In the genomic region with DNA sequence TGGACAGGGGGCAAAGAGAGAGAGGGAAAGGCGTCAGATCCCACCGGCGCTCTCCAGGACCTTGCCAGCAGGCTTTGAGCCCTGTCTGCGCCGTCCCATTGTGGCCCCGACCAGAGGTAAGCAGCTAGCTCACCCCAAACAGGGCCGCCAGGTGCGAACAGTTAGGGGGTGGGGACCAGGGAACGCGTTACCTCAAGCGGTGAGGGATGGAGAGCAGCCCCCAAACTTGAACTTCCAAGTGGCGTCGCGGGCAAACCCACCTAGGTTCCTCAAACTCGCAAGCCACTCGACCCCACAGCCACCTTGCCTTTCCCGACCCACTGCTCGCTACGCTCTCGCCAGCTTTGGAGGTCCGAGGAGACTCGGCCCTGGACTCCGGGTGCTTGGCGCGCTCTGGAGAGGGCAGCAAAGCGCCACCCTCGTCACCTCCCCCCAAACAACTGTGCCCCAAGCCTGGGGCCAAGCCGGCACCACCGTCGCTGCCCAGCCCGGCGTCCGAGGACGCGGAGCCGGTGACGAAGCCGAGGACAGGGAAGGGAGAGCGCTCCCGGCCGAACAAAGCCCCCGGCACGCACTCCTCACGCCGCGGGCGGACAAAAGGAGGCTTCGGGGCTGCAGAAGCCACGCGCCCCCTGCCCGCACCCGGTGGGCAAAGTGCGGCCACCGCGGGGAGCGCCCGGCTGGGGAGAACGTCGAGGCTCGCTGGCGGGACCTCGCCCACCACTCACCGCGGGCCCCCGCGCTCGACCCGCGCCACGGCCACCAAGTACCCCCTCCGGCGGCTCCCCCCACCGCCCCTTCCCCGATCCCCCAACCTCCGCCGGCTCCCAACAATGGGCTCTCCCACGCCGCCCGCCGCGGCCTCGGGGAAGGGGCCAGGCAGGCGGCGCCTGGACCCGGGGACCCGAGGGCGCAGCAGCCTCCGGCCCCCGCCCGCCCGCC, we compare ENCODE assay signal across 8 cellular contexts. TPM values are rescaled to one million over a fixed set of nuclear protein-coding genes. Genes with fewer than 3 reads are reported as not detected.
DNase-seq lines count a peak whose midpoint lies in the region; ATAC-seq, FAIRE-seq and TF ChIP-seq lines count a peak whose summit lies in the region.

No MANE protein-coding gene starts in this region.

- peaks cover 18% of the 10 kb centered on the region for H3K36me3 Mint-ChIP-seq in stimulated activated memory B cell treated with anti-CD40 and anti-IgM and Interleukin-4, amounts not matched to agents 10 μg/mL and 1 μg/mL and 100 μg/mL, for 72 hours

- no peaks in the 10 kb centered on the region for H4K20me1 ChIP-seq in keratinocyte (ENCODE audit: control insufficient read depth, extremely low read depth, insufficient read depth, low read length)

- H3K79me2 ChIP-seq in keratinocyte (ENCODE audit: control insufficient read depth, insufficient read depth, low read length), result peaks cover 2% of the 10 kb centered on the region

- no peak for ATAC-seq in stimulated activated memory B cell treated with anti-CD40 and anti-IgM and Interleukin-4, amounts not matched to agents 10 μg/mL and 1 μg/mL and 100 μg/mL, for 72 hours
- ATAC-seq in HG02763 (IDR thresholded peaks at IDR 0.05; ENCODE audit: unreplicated experiment), result no peak

- no peak overlapping the region for H3K27ac ChIP-seq in keratinocyte (ENCODE audit: control insufficient read depth, insufficient read depth, low read length)

- dilution Hi-C loops in keratinocyte (cut with MboI; ENCODE audit: extremely low pct_ligation_motif_present, low sequenced_read_pairs), result no loop called here

- TF ChIP-seq CTCF in astrocyte of the spinal cord (IDR thresholded peaks at IDR 0.05; ENCODE audit: low read depth, low read length) (peak; percentile 12), keratinocyte (optimal IDR thresholded peaks at IDR 0.05 in 1 of 3, IDR thresholded peaks at IDR 0.05 in 1 of 3, conservative IDR thresholded peaks at IDR 0.05 in 1 of 3; ENCODE audit: extremely low read depth in 1 of 3, insufficient read depth in 2 of 3, low read length in 3 of 3) (peak in 1 of 3 experiments; percentile 9)

- H3K4me3 Mint-ChIP-seq in stimulated activated memory B cell treated with anti-CD40 and anti-IgM and Interleukin-4, amounts not matched to agents 10 μg/mL and 1 μg/mL and 100 μg/mL, for 72 hours, result peak overlapping the region; percentile 72

- no peaks in the 10 kb centered on the region for H3K27me3 ChIP-seq in MG63
- H3K27me3 ChIP-seq in keratinocyte (ENCODE audit: control insufficient read depth, extremely low read depth, insufficient read depth, low read length), result no peaks in the 10 kb centered on the region

- H3K4me2 ChIP-seq in keratinocyte (ENCODE audit: control insufficient read depth, extremely low read depth, insufficient read depth, low read depth, low read length), result peak overlapping the region; percentile 89

- in situ Hi-C loops in astrocyte of the spinal cord (cut with HindIII; ENCODE audit: low sequenced_read_pairs), result no loop called here

- H3K4me1 ChIP-seq in keratinocyte (ENCODE audit: control insufficient read depth, extremely low read depth, insufficient read depth, low read length), result peaks cover 40% of the 10 kb centered on the region

- no peak for FAIRE-seq in keratinocyte (lab: Jason Lieb, UNC)

- DNase-seq in DMS 273 (lab: John Stamatoyannopoulos, UW; ENCODE audit: unreplicated experiment) (peak; percentile 67), DMS 273 treated with DMSO at 0.1 percent for 48 hours (lab: John Stamatoyannopoulos, UW) (no peak), MG63 (no peak), astrocyte of the spinal cord (ENCODE audit: low read depth, low spot score) (no peak), keratinocyte (ENCODE audit: low read depth, low spot score) (no peak), NOMO-1 treated with DMSO at 0.1 percent for 48 hours (lab: John Stamatoyannopoulos, UW; ENCODE audit: unreplicated experiment) (no peak)

- H3K36me3 ChIP-seq in MG63 (no peaks in the 10 kb centered on the region), keratinocyte (ENCODE audit: control insufficient read depth in 2 of 2, extremely low read depth in 1 of 2, insufficient read depth in 2 of 2, low read length in 2 of 2) (peaks cover 5 to 11% of the 10 kb centered on the region in 2 experiments)

- peaks cover 65% of the 10 kb centered on the region for H3K4me1 Mint-ChIP-seq in stimulated activated memory B cell treated with anti-CD40 and anti-IgM and Interleukin-4, amounts not matched to agents 10 μg/mL and 1 μg/mL and 100 μg/mL, for 72 hours

- peak overlapping the region; percentile 69 for H3K4me3 ChIP-seq in MG63
- peak overlapping the region; percentile 67 for H3K4me3 ChIP-seq in astrocyte of the spinal cord (ENCODE audit: low read depth, low read length)
- peak overlapping the region; percentile 64 to 74 (median 70) for H3K4me3 ChIP-seq in keratinocyte (ENCODE audit: control insufficient read depth in 2 of 3, extremely low read depth in 1 of 3, insufficient read depth in 2 of 3, low read depth in 1 of 3, low read length in 3 of 3)

- H3K9me1 ChIP-seq in keratinocyte (ENCODE audit: control insufficient read depth, extremely low read depth, insufficient read depth, low read length), result no peaks in the 10 kb centered on the region

- peak overlapping the region; percentile 54 for H3K9ac ChIP-seq in keratinocyte (ENCODE audit: control insufficient read depth, extremely low read depth, insufficient read depth, low read length)

- H3K9me3 ChIP-seq in MG63 (no peaks in the 10 kb centered on the region), keratinocyte (ENCODE audit: control insufficient read depth, low read depth, low read length) (no peaks in the 10 kb centered on the region)

- peak overlapping the region; percentile 65 for H2AFZ ChIP-seq in keratinocyte (ENCODE audit: control insufficient read depth, low read length)

- H3K27ac Mint-ChIP-seq in stimulated activated memory B cell treated with anti-CD40 and anti-IgM and Interleukin-4, amounts not matched to agents 10 μg/mL and 1 μg/mL and 100 μg/mL, for 72 hours, result no peak overlapping the region

- no peaks in the 10 kb centered on the region for H3K27me3 Mint-ChIP-seq in stimulated activated memory B cell treated with anti-CD40 and anti-IgM and Interleukin-4, amounts not matched to agents 10 μg/mL and 1 μg/mL and 100 μg/mL, for 72 hours

- no peaks in the 10 kb centered on the region for H3K9me3 Mint-ChIP-seq in stimulated activated memory B cell treated with anti-CD40 and anti-IgM and Interleukin-4, amounts not matched to agents 10 μg/mL and 1 μg/mL and 100 μg/mL, for 72 hours

RNA-seq across cellular contexts. Expression of a gene that starts 1.0 kb away (rescaled TPM):
- 15.9 and 40.6 TPM in 2 replicates for total RNA-seq in MG63 (2014; rRNA removed; shearing (Covaris generic); ENCODE audit: low replicate concordance)
- polyA plus RNA-seq in keratinocyte, result 9.4 to 24.7 TPM (median 16.9 TPM) in 3 replicates
- 11.6 TPM for polyA plus RNA-seq in keratinocyte (2011; ENCODE audit: low read depth)
- 14.3 and 20.5 TPM in 2 replicates for polyA plus RNA-seq in keratinocyte (2011; cell fraction: cytosol; rRNA removed)
- 17.7 and 22.1 TPM in 2 replicates for polyA plus RNA-seq in keratinocyte (2011; cell fraction: nucleus; rRNA removed)
- 16.3 and 25.9 TPM in 2 replicates for polyA plus RNA-seq in keratinocyte (2012; ENCODE audit: low replicate concordance)
- 7.6 to 28.1 TPM (median 13.1 TPM) in 3 replicates for polyA minus RNA-seq in keratinocyte
- polyA minus RNA-seq in keratinocyte (2011; cell fraction: cytosol; rRNA and poly(A)+ RNA removed), result 16.7 TPM
- 5.7 and 7.1 TPM in 2 replicates for polyA minus RNA-seq in keratinocyte (2011; cell fraction: nucleus; rRNA and poly(A)+ RNA removed)
